ENCODE assay signal across 9 cellular contexts in the genomic region with DNA sequence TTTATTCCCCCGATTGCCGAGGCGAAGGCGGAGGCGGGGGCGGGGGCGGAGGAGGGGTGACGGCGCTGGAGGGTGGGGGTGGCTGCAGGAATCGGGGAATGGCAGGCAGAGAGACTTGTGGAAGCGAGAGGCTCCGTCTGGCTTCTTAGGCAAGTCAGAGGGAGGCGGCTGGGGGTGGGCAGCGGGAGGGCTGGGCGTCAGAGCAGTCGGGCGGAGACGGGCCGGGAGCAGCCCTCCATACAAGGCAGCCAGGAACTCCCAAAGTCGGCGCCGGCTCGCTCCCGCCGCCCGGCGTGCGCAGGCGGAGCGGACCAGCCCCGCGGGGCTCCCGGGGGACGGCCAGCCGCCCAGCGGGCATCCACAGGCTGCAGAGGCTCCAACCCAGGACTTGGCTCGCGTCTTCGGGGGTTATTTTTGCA. TPM values are rescaled to one million over a fixed set of nuclear protein-coding genes. Genes with fewer than 3 reads are reported as not detected.
DNase-seq lines count a peak whose midpoint lies in the region; ATAC-seq and TF ChIP-seq lines count a peak whose summit lies in the region.
"Had no signal": no experiment of that assay in that cellular context is flagged by ENCODE, and none has a peak within 500 bp of the region (broad histone marks: within the 10 kb centered on the region; RNA-seq: fewer than 3 reads in every experiment).

No MANE protein-coding gene starts in this region.

- BruUV-seq in PC-3 (replicated peaks; lab: Mats Ljungman, UMichigan), result no TSS peak

- intact Hi-C loops in PC-3 (cut with micrococcal nuclease) (loop anchor here (10.0 kb wide), 2 partner anchors 269 to 399 kb away; no protein-coding TSS in a partner anchor), colonic mucosa (cut with DNase I) (no loop called here), spleen (cut with DNase I; ENCODE audit: low total_unique reads) (no loop called here)

- H3K9me2 ChIP-seq in PC-3 (replicated peaks; ENCODE audit: low read length), result no peaks in the 10 kb centered on the region

- H3F3A ChIP-seq in PC-3 (ENCODE audit: low read length, unreplicated experiment), result no peaks in the 10 kb centered on the region

- TF ChIP-seq CTCF in HL-60 (IDR thresholded peaks at IDR 0.05; ENCODE audit: insufficient read depth, low read length) (no peak), PC-3 (conservative IDR thresholded peaks at IDR 0.05; ENCODE audit: low read depth, low read length) (no peak), colonic mucosa (IDR thresholded peaks at IDR 0.05) (no peak), spleen (IDR thresholded peaks at IDR 0.05 in 8 of 11, conservative IDR thresholded peaks at IDR 0.05 in 3 of 11) (peak in 3 of 11 experiments; percentile 10 to 33 (median 29))

- peak; percentile 91 for DNase-seq in D341Med (ENCODE audit: low spot score)
- no peak for DNase-seq in HL-60 (ENCODE audit: low read depth in 1 of 2, low spot score in 1 of 2)
- DNase-seq in PC-3, result peak; percentile 5
- peak; percentile 56 for DNase-seq in colonic mucosa
- DNase-seq in spleen, result peak; percentile 81
- DNase-seq in SIG-M5 (lab: John Stamatoyannopoulos, UW), result no peak

- H3K9ac ChIP-seq in PC-3 (ENCODE audit: low read length) (no peak overlapping the region), colonic mucosa (ENCODE audit: low read depth in 2 of 2, low read length in 2 of 2) (peak overlapping the region in 1 of 2 donors; percentile 13)

- peaks cover 7% of the 10 kb centered on the region; the same call in 1 of the 2 replicates for H3K4me1 ChIP-seq in PC-3 (ENCODE audit: insufficient read depth, low read length)
- no peaks in the 10 kb centered on the region for H3K4me1 ChIP-seq in colonic mucosa
- peaks cover 0 to 39% (median 10%) of the 10 kb centered on the region in 6 donors for H3K4me1 ChIP-seq in spleen

- peak overlapping the region; percentile 87 for H3K4me2 ChIP-seq in PC-3 (ENCODE audit: low read length)

- H3K27ac ChIP-seq in HL-60 (replicated peaks) (no peak overlapping the region), PC-3 (ENCODE audit: low read length) (no peak overlapping the region), colonic mucosa (peak overlapping the region; percentile 52), layer of hippocampus (ENCODE audit: low read depth, low read length) (peak overlapping the region; percentile 82), spleen (peak overlapping the region; percentile 66 to 92 (median 88))

- no peaks in the 10 kb centered on the region for H3K79me2 ChIP-seq in PC-3 (ENCODE audit: low read length)

- H3K9me3 ChIP-seq in PC-3 (ENCODE audit: low read length) (no peaks in the 10 kb centered on the region), colonic mucosa (no peaks in the 10 kb centered on the region), spleen (no peaks in the 10 kb centered on the region)

- H3K36me3 ChIP-seq in PC-3 (ENCODE audit: low read depth, low read length) (no peaks in the 10 kb centered on the region), colonic mucosa (no peaks in the 10 kb centered on the region), spleen (no peaks in the 10 kb centered on the region)

- H3K4me3 ChIP-seq in HL-60 (replicated peaks; ENCODE audit: insufficient read depth, low read length) (peak overlapping the region; percentile 23), PC-3 (ENCODE audit: low read length) (peak overlapping the region; percentile 66), colonic mucosa (peak overlapping the region; percentile 46), spleen (peak overlapping the region; percentile 36 to 74 (median 52))
- H3K4me3 ChIP-seq: K562 had no signal

- 1 to 7% (median 1%) methylated on average over 33 to 39 of the region's 39 CpGs for WGBS in spleen, 5 donors

- CTCF ChIA-PET in PC-3 (lab: Charles Lee), result no interaction called here

- H4K20me1 ChIP-seq in PC-3 (ENCODE audit: low read length), result no peaks in the 10 kb centered on the region

- ATAC-seq in PC-3 (peak; percentile 67), HG03097 (IDR thresholded peaks at IDR 0.05; ENCODE audit: low FRiP score, unreplicated experiment) (no peak)
- ATAC-seq: K562 had no signal

- peak overlapping the region; percentile 90 for H2AFZ ChIP-seq in PC-3 (ENCODE audit: low read length)

- POLR2A ChIA-PET in PC-3 (lab: Charles Lee; ENCODE audit: unreplicated experiment), result no interaction called here

- H3K27me3 ChIP-seq in HL-60 (ENCODE audit: insufficient read depth, poor library complexity, severe bottlenecking), result peaks cover 33% of the 10 kb centered on the region
- peaks cover 67% of the 10 kb centered on the region for H3K27me3 ChIP-seq in PC-3 (ENCODE audit: low read length)
- H3K27me3 ChIP-seq in colonic mucosa, result peaks cover 22% of the 10 kb centered on the region
- H3K27me3 ChIP-seq in layer of hippocampus (ENCODE audit: control insufficient read depth, insufficient read depth, low read length), result no peaks in the 10 kb centered on the region
- H3K27me3 ChIP-seq in spleen (replicated peaks in 1 of 7), result peaks cover 0 to 65% (median 24%) of the 10 kb centered on the region in 7 donors

- no peak for TF ChIP-seq POLR2A in spleen (IDR thresholded peaks at IDR 0.05)

RNA-seq across cellular contexts. Expression of a gene that starts 0.2 kb away (rescaled TPM):
- 0.77 and 1.1 TPM in 2 replicates for total RNA-seq in PC-3 (2014; rRNA removed)
- total RNA-seq in colonic mucosa, result 1 to 10 TPM; 1.4 to 9.3 TPM
- total RNA-seq in spleen, result 10 to 100 TPM; 12.3 to 24.0 (median 18.2) TPM
- 1 to 10 TPM; 1.7 to 2.5 (median 1.9) TPM for polyA plus RNA-seq in spleen
- polyA plus RNA-seq: K562 had no signal

Comparison
In these comparisons a context has a peak if more than half of its experiments do, and no peak if none do; other contexts are left out.
1. DNase-seq: peak in D341Med (single experiment), PC-3 (single experiment), colonic mucosa (single experiment) and spleen (single experiment); none in HL-60 (0 of 2) and SIG-M5 (single experiment).
2. H3K27ac ChIP-seq: peak in colonic mucosa (single experiment), layer of hippocampus (single experiment) and spleen (8 of 8); none in HL-60 (single experiment) and PC-3 (single experiment).
3. Peak in every context shown above with its lines, with median percentiles within 50 percentile points of each other: H3K4me3 ChIP-seq.